Comparison of ENCODE assay signal across 9 cellular contexts in genomic region chr20:48826064-48826463, GRCh38. TPM values are rescaled to one million over a fixed set of nuclear protein-coding genes. Genes with fewer than 3 reads are reported as not detected.
DNase-seq lines count a peak whose midpoint lies in the region; ATAC-seq and TF ChIP-seq lines count a peak whose summit lies in the region.
"Had no signal": no experiment of that assay in that cellular context is flagged by ENCODE, and none has a peak within 500 bp of the region (broad histone marks: within the 10 kb centered on the region; RNA-seq: fewer than 3 reads in every experiment).

No MANE protein-coding gene starts in this region.

- H2AFZ ChIP-seq in SK-N-SH (ENCODE audit: low read depth), result no peak overlapping the region

- H3K27ac Mint-ChIP-seq in activated CD8-positive, alpha-beta T cell treated with anti-CD3 and anti-CD28 coated beads, Interleukin-2, amount 10 ng/mL, durations not matched to agents 7 days and 5 days, result peak overlapping the region; percentile 88
- H3K27ac Mint-ChIP-seq in stimulated activated naive CD8-positive, alpha-beta T cell treated with anti-CD3 and anti-CD28 coated beads, Interleukin-15, amount 100 ng/mL, for 72 hours, result peak overlapping the region; percentile 96 to 98

- peak overlapping the region; percentile 91 for H3K4me3 Mint-ChIP-seq in activated CD8-positive, alpha-beta T cell treated with anti-CD3 and anti-CD28 coated beads, Interleukin-2, amount 10 ng/mL, durations not matched to agents 7 days and 5 days
- peak overlapping the region; percentile 99 for H3K4me3 Mint-ChIP-seq in stimulated activated naive CD8-positive, alpha-beta T cell treated with anti-CD3 and anti-CD28 coated beads, Interleukin-15, amount 100 ng/mL, for 72 hours

- H3K4me3 ChIP-seq in SK-N-SH (ENCODE audit: low read depth in 2 of 2, low read length in 1 of 2) (no peak overlapping the region), iPS-15b (ENCODE audit: low read depth, low read length) (peak overlapping the region; percentile 73)

- POLR2A ChIA-PET in SK-N-SH (lab: Yijun Ruan, JAX), result no interaction called here
- POLR2A ChIA-PET in activated CD8-positive, alpha-beta T cell treated with anti-CD3 and anti-CD28 coated beads, Interleukin-2, amount 10 ng/mL, durations not matched to agents 7 days and 5 days (lab: Charles Lee), result interaction anchor here (1.0 to 2.0 kb wide), 3 partner anchors 24 to 109 kb away, joined by 4 to 13 read pairs (median 4); no protein-coding TSS in a partner anchor

- H3F3A ChIP-seq in SK-N-SH (replicated peaks; ENCODE audit: insufficient read depth), result peaks cover 20% of the 10 kb centered on the region

- H3K9me3 ChIP-seq in SK-N-SH (no peaks in the 10 kb centered on the region), iPS-15b (ENCODE audit: control insufficient read depth, insufficient read depth, low read length) (no peaks in the 10 kb centered on the region)

- H3K27me3 Mint-ChIP-seq in activated CD8-positive, alpha-beta T cell treated with anti-CD3 and anti-CD28 coated beads, Interleukin-2, amount 10 ng/mL, durations not matched to agents 7 days and 5 days (ENCODE audit: low read depth), result no peaks in the 10 kb centered on the region
- H3K27me3 Mint-ChIP-seq in stimulated activated naive CD8-positive, alpha-beta T cell treated with anti-CD3 and anti-CD28 coated beads, Interleukin-15, amount 100 ng/mL, for 72 hours, result no peaks in the 10 kb centered on the region

- H3K27ac ChIP-seq in SK-N-SH (ENCODE audit: low read depth in 2 of 2, low read length in 1 of 2), result no peak overlapping the region

- H3K4me1 Mint-ChIP-seq in activated CD8-positive, alpha-beta T cell treated with anti-CD3 and anti-CD28 coated beads, Interleukin-2, amount 10 ng/mL, durations not matched to agents 7 days and 5 days (ENCODE audit: low read depth), result peaks cover 6% of the 10 kb centered on the region
- H3K4me1 Mint-ChIP-seq in stimulated activated naive CD8-positive, alpha-beta T cell treated with anti-CD3 and anti-CD28 coated beads, Interleukin-15, amount 100 ng/mL, for 72 hours, result peaks cover 11% of the 10 kb centered on the region

- H3K79me2 ChIP-seq in SK-N-SH (ENCODE audit: insufficient read depth), result peaks cover 13% of the 10 kb centered on the region; the same call in 1 of the 2 replicates

- H3K9me2 ChIP-seq in SK-N-SH, result no peaks in the 10 kb centered on the region

- TF ChIP-seq RAD21 in SK-N-SH (IDR thresholded peaks at IDR 0.05; ENCODE audit: low read length), result no peak

- peak overlapping the region; percentile 87; the same call in 1 of the 2 replicates for H3K4me2 ChIP-seq in SK-N-SH

- no peaks in the 10 kb centered on the region for H3K9me3 Mint-ChIP-seq in activated CD8-positive, alpha-beta T cell treated with anti-CD3 and anti-CD28 coated beads, Interleukin-2, amount 10 ng/mL, durations not matched to agents 7 days and 5 days (ENCODE audit: insufficient read depth)
- peaks cover 0 to 3% of the 10 kb centered on the region in 2 donors for H3K9me3 Mint-ChIP-seq in stimulated activated naive CD8-positive, alpha-beta T cell treated with anti-CD3 and anti-CD28 coated beads, Interleukin-15, amount 100 ng/mL, for 72 hours

- H3K36me3 ChIP-seq in SK-N-SH (replicated peaks in 1 of 2; ENCODE audit: control insufficient read depth in 1 of 2, insufficient read depth in 2 of 2, low read length in 1 of 2) (no peaks in the 10 kb centered on the region), iPS-15b (ENCODE audit: control insufficient read depth, insufficient read depth, low read length) (no peaks in the 10 kb centered on the region)

- H3K27me3 ChIP-seq in SK-N-SH (ENCODE audit: insufficient read depth), result no peaks in the 10 kb centered on the region
- peaks cover 71% of the 10 kb centered on the region for H3K27me3 ChIP-seq in iPS-15b (ENCODE audit: control insufficient read depth, insufficient read depth, low read length)

- CTCF ChIA-PET in SK-N-SH (lab: Yijun Ruan, JAX), result interaction anchor here (1.9 to 4.3 kb wide), 2 partner anchors 8 to 168 kb away, joined by 6 to 50 read pairs; no protein-coding TSS in a partner anchor
- CTCF ChIA-PET in activated CD8-positive, alpha-beta T cell treated with anti-CD3 and anti-CD28 coated beads, Interleukin-2, amount 10 ng/mL, durations not matched to agents 7 days and 5 days (lab: Charles Lee), result interaction anchor here (0.7 to 2.5 kb wide), 6 partner anchors 75 to 168 kb away, joined by 3 to 9 read pairs (median 6); no protein-coding TSS in a partner anchor

- intact Hi-C loops in posterior vena cava (cut with DNase I), result loop anchor here in 1 of 2 donors (5.0 kb wide), 1 partner anchor 81 kb away; no protein-coding TSS in a partner anchor

- 94% methylated on average over 2 of the region's 2 CpGs for WGBS in SK-N-SH (ENCODE audit: low lambda C conversion rate)

- no peaks in the 10 kb centered on the region for H4K20me1 ChIP-seq in SK-N-SH (ENCODE audit: insufficient read depth)

- TF ChIP-seq CTCF in SK-N-SH (IDR thresholded peaks at IDR 0.05), result no peak

- no peak for TF ChIP-seq EP300 in SK-N-SH (IDR thresholded peaks at IDR 0.05; ENCODE audit: borderline replicate concordance in 1 of 2, low read depth in 1 of 2, low read length in 1 of 2)

- no peak for DNase-seq in SK-N-SH
- no peak for DNase-seq in activated CD8-positive, alpha-beta T cell treated with anti-CD3 and anti-CD28 coated beads, Interleukin-2, amount 10 ng/mL, durations not matched to agents 7 days and 5 days
- no peak for DNase-seq in stimulated activated naive CD8-positive, alpha-beta T cell treated with anti-CD3 and anti-CD28 coated beads, Interleukin-15, amount 100 ng/mL, for 72 hours
- DNase-seq in kidney glomerular epithelial cell (lab: John Stamatoyannopoulos, UW), result no peak
- no peak for DNase-seq in posterior vena cava (ENCODE audit: low spot score)
- DNase-seq in A172 (ENCODE audit: low spot score), result no peak
- DNase-seq: RPMI8226 had no signal

- peaks cover 54% of the 10 kb centered on the region for H3K36me3 Mint-ChIP-seq in activated CD8-positive, alpha-beta T cell treated with anti-CD3 and anti-CD28 coated beads, Interleukin-2, amount 10 ng/mL, durations not matched to agents 7 days and 5 days (ENCODE audit: low read depth)

- H3K9ac ChIP-seq in SK-N-SH (no peak overlapping the region), iPS-15b (ENCODE audit: low read depth, low read length) (no peak overlapping the region)

- H3K4me1 ChIP-seq in SK-N-SH (ENCODE audit: control insufficient read depth in 1 of 2, insufficient read depth in 2 of 2, low read depth in 1 of 2, low read length in 1 of 2) (peaks cover 5 to 29% of the 10 kb centered on the region in 2 experiments; a peak in 3 of 4 replicates), iPS-15b (ENCODE audit: control insufficient read depth, insufficient read depth, low read length) (peaks cover 9% of the 10 kb centered on the region)

- no peak for ATAC-seq in SK-N-SH treated with all-trans-retinoic acid at 6 μM for 48 hours
- no peak for ATAC-seq in activated CD8-positive, alpha-beta T cell treated with anti-CD3 and anti-CD28 coated beads, Interleukin-2, amount 10 ng/mL, durations not matched to agents 7 days and 5 days
- ATAC-seq in stimulated activated naive CD8-positive, alpha-beta T cell treated with anti-CD3 and anti-CD28 coated beads, Interleukin-15, amount 100 ng/mL, for 72 hours, result no peak

TF ChIP-seq in SK-N-SH, 30 proteins besides CTCF, POLR2A, EP300 and RAD21 (continues in another document):
- TF ChIP-seq MXI1 (IDR thresholded peaks at IDR 0.05; ENCODE audit: low read depth, low read length), result no peak
- no peak for TF ChIP-seq RFX5 (IDR thresholded peaks at IDR 0.05; ENCODE audit: low read length)
- no peak for TF ChIP-seq ZBTB33 (IDR thresholded peaks at IDR 0.05; ENCODE audit: borderline replicate concordance, low read depth)
- no peak for TF ChIP-seq RCOR1 (IDR thresholded peaks at IDR 0.05; ENCODE audit: low read length)
- no peak for TF ChIP-seq FOXJ3 (CRISPR knock-in tag; IDR thresholded peaks at IDR 0.05)

TF ChIP-seq in SK-N-SH treated with all-trans-retinoic acid at 6 μM for 48 hours, 23 proteins besides CTCF, POLR2A, EP300 and RAD21 (continues in another document):
- TF ChIP-seq ZNF565 (CRISPR knock-in tag; conservative IDR thresholded peaks at IDR 0.05; ENCODE audit: low read depth) (no peak), ZNF8 (CRISPR knock-in tag; IDR thresholded peaks at IDR 0.05) (no peak), POU6F1 (CRISPR knock-in tag; IDR thresholded peaks at IDR 0.05; ENCODE audit: borderline replicate concordance, low read depth) (no peak), OSR1 (CRISPR knock-in tag; IDR thresholded peaks at IDR 0.05) (no peak), PPARA (CRISPR knock-in tag; IDR thresholded peaks at IDR 0.05; ENCODE audit: borderline replicate concordance) (no peak), ZNF70 (CRISPR knock-in tag; IDR thresholded peaks at IDR 0.05) (no peak), ISL1 (CRISPR knock-in tag; IDR thresholded peaks at IDR 0.05) (no peak), ARNTL (CRISPR knock-in tag; IDR thresholded peaks at IDR 0.05; ENCODE audit: borderline replicate concordance, low read depth) (no peak), SNAI2 (CRISPR knock-in tag; IDR thresholded peaks at IDR 0.05) (no peak)

RNA-seq across cellular contexts. Expression of gene PREX1, which starts 1.7 kb away (rescaled TPM):
- polyA plus RNA-seq in SK-N-SH (2012; rRNA removed), result 4.2 and 5.3 TPM in 2 replicates
- 2.0 and 3.4 TPM in 2 replicates for polyA plus RNA-seq in SK-N-SH (2012; cell fraction: cytosol; rRNA removed)
- polyA plus RNA-seq in SK-N-SH (2012; cell fraction: nucleus; rRNA removed), result 6.3 and 6.9 TPM in 2 replicates
- total RNA-seq in activated CD8-positive, alpha-beta T cell treated with anti-CD3 and anti-CD28 coated beads, Interleukin-2, amount 10 ng/mL, durations not matched to agents 7 days and 5 days, result 100 to 1,000 TPM; 146 to 152 TPM
- total RNA-seq in posterior vena cava, result 10 to 100 TPM; 16.9 to 22.0 TPM
- total RNA-seq in A172 (2014; rRNA removed; shearing (Covaris generic)), result 8.1 and 12.2 TPM in 2 replicates

Comparison
In these comparisons a context has a peak if more than half of its experiments do, and no peak if none do; other contexts are left out.
1. RNA of gene PREX1, which starts 1.7 kb away (total RNA-seq): 146 to 152 TPM in activated CD8-positive, alpha-beta T cell treated with anti-CD3 and anti-CD28 coated beads, Interleukin-2, amount 10 ng/mL, durations not matched to agents 7 days and 5 days; 16.9 to 22.0 TPM in posterior vena cava and 8.1 to 12.2 TPM in A172; every median in the first group is over 4 times any median in the second.